In genomic region chr11:4068962-4069361, GRCh38 we compare ENCODE assay signal across 17 cellular contexts. TPM values are rescaled to one million over a fixed set of nuclear protein-coding genes. Genes with fewer than 3 reads are reported as not detected.
DNase-seq lines count a peak whose midpoint lies in the region; ATAC-seq and TF ChIP-seq lines count a peak whose summit lies in the region.
"Had no signal": no experiment of that assay in that cellular context is flagged by ENCODE, and none has a peak within 500 bp of the region (broad histone marks: within the 10 kb centered on the region; RNA-seq: fewer than 3 reads in every experiment).

No MANE protein-coding gene starts in this region.

- no peak overlapping the region for H2AFZ ChIP-seq in SK-N-SH (ENCODE audit: low read depth)

- no peaks in the 10 kb centered on the region for H4K20me1 ChIP-seq in SK-N-SH (ENCODE audit: insufficient read depth)

- no peaks in the 10 kb centered on the region for H3K27me3 Mint-ChIP-seq in activated naive CD8-positive, alpha-beta T cell treated with anti-CD3 and anti-CD28 coated beads, Interleukin-2, amount 50 U/mL, for 24 hours

- CTCF ChIA-PET in SK-N-SH (lab: Yijun Ruan, JAX), result interaction anchor here (1.1 to 13.1 kb wide), 3 partner anchors 23 to 217 kb away, joined by 3 to 636 read pairs (median 3); partner anchors contain the start of gene STIM1

- H3K4me2 ChIP-seq in SK-N-SH, result no peak overlapping the region

- H3K9me3 Mint-ChIP-seq in activated naive CD8-positive, alpha-beta T cell treated with anti-CD3 and anti-CD28 coated beads, Interleukin-2, amount 50 U/mL, for 24 hours, result no peaks in the 10 kb centered on the region
- H3K9me3 Mint-ChIP-seq: activated T-helper 2 cell treated with anti-CD3 and anti-CD28 coated beads, Interferon-gamma antibody, Interleukin-2, Interleukin-4, amounts not matched to agents 10 μg/mL and 5 μg/mL and 100 μg/mL, durations not matched to agents 14 hours and 24 hours and 36 hours; nephron progenitor cell had no signal

- peaks cover 4% of the 10 kb centered on the region for H3F3A ChIP-seq in SK-N-SH (replicated peaks; ENCODE audit: insufficient read depth)

- 73% methylated on average over 1 of the region's 1 CpG for WGBS in SK-N-SH (ENCODE audit: low lambda C conversion rate)

- POLR2A ChIA-PET in SK-N-SH (lab: Yijun Ruan, JAX), result no interaction called here

- peaks cover 60% of the 10 kb centered on the region for H3K4me1 Mint-ChIP-seq in activated naive CD8-positive, alpha-beta T cell treated with anti-CD3 and anti-CD28 coated beads, Interleukin-2, amount 50 U/mL, for 24 hours
- H3K4me1 Mint-ChIP-seq: nephron progenitor cell had no signal

- H3K36me3 ChIP-seq in SK-N-SH (replicated peaks in 1 of 2; ENCODE audit: control insufficient read depth in 1 of 2, insufficient read depth in 2 of 2, low read length in 1 of 2), result peaks cover 0 to 3% of the 10 kb centered on the region in 2 experiments
- H3K36me3 ChIP-seq in KOPT-K1 (ENCODE audit: insufficient read depth, low read length), result peaks cover 63% of the 10 kb centered on the region

- peaks cover 7% of the 10 kb centered on the region for H3K36me3 Mint-ChIP-seq in activated naive CD8-positive, alpha-beta T cell treated with anti-CD3 and anti-CD28 coated beads, Interleukin-2, amount 50 U/mL, for 24 hours (ENCODE audit: low read depth)

- no peaks in the 10 kb centered on the region for H3K79me2 ChIP-seq in SK-N-SH (ENCODE audit: insufficient read depth)

- no peak for TF ChIP-seq CTCF in SK-N-SH (IDR thresholded peaks at IDR 0.05)

- peak; percentile 21; the same call in 1 of the 3 replicates for ATAC-seq in SK-N-SH treated with all-trans-retinoic acid at 6 μM for 48 hours
- no peak for ATAC-seq in activated naive CD8-positive, alpha-beta T cell treated with anti-CD3 and anti-CD28 coated beads, Interleukin-2, amount 50 U/mL, for 24 hours
- ATAC-seq: left lobe of liver had no signal

- H3K9ac ChIP-seq in SK-N-SH, result no peak overlapping the region

- H3K27ac ChIP-seq in SK-N-SH (ENCODE audit: low read depth in 2 of 2, low read length in 1 of 2) (peak overlapping the region in 1 of 2 experiments; percentile 34; a peak in 1 of 4 replicates), KOPT-K1 (ENCODE audit: low read depth, low read length, poor library complexity, severe bottlenecking) (peak overlapping the region; percentile 18)
- H3K27ac ChIP-seq: tibial artery had no signal

- no peak for TF ChIP-seq EP300 in SK-N-SH (IDR thresholded peaks at IDR 0.05; ENCODE audit: borderline replicate concordance in 1 of 2, low read depth in 1 of 2, low read length in 1 of 2)

- peaks cover 5 to 31% of the 10 kb centered on the region in 2 experiments; a peak in 3 of 4 replicates for H3K4me1 ChIP-seq in SK-N-SH (ENCODE audit: control insufficient read depth in 1 of 2, insufficient read depth in 2 of 2, low read depth in 1 of 2, low read length in 1 of 2)

- no peak overlapping the region for H3K4me3 Mint-ChIP-seq in activated naive CD8-positive, alpha-beta T cell treated with anti-CD3 and anti-CD28 coated beads, Interleukin-2, amount 50 U/mL, for 24 hours
- H3K4me3 Mint-ChIP-seq: nephron progenitor cell had no signal

- H3K27ac Mint-ChIP-seq in activated naive CD8-positive, alpha-beta T cell treated with anti-CD3 and anti-CD28 coated beads, Interleukin-2, amount 50 U/mL, for 24 hours, result peak overlapping the region; percentile 17
- H3K27ac Mint-ChIP-seq: activated T-helper 2 cell treated with anti-CD3 and anti-CD28 coated beads, Interferon-gamma antibody, Interleukin-2, Interleukin-4, amounts not matched to agents 10 μg/mL and 5 μg/mL and 100 μg/mL, durations not matched to agents 14 hours and 24 hours and 36 hours; nephron progenitor cell had no signal

- no peaks in the 10 kb centered on the region for H3K9me2 ChIP-seq in SK-N-SH

- DNase-seq in SK-N-SH (no peak), pons (ENCODE audit: low spot score) (peak; percentile 35), activated gamma-delta T cell treated with Interleukin-2 at 50 U/mL for 16 hours (no peak), T-helper 9 cell (no peak)
- DNase-seq in activated naive CD8-positive, alpha-beta T cell treated with anti-CD3 and anti-CD28 coated beads, Interleukin-2, amount 50 U/mL, for 24 hours, result no peak
- DNase-seq in stimulated activated CD4-positive, alpha-beta T cell treated with anti-CD3 and anti-CD28 coated beads, Interleukin-4, amount 100 ng/mL, for 24 hours, result no peak
- DNase-seq: central memory CD4-positive, alpha-beta T cell; hippocampal formation; NCI-H2029; NCI-H748 treated with DMSO at 0.1 percent for 48 hours; nephron progenitor cell; tibial artery had no signal

- no peaks in the 10 kb centered on the region for H3K27me3 ChIP-seq in SK-N-SH (ENCODE audit: insufficient read depth)
- H3K27me3 ChIP-seq: tibial artery had no signal

- H3K9me3 ChIP-seq in SK-N-SH (no peaks in the 10 kb centered on the region), KOPT-K1 (ENCODE audit: insufficient read depth, low read length, poor library complexity, severe bottlenecking) (no peaks in the 10 kb centered on the region)
- H3K9me3 ChIP-seq: tibial artery had no signal

- no peak overlapping the region for H3K4me3 ChIP-seq in SK-N-SH (ENCODE audit: low read depth in 2 of 2, low read length in 1 of 2)
- H3K4me3 ChIP-seq: skin epidermis, tibial artery had no signal

- no peak for TF ChIP-seq RAD21 in SK-N-SH (IDR thresholded peaks at IDR 0.05; ENCODE audit: low read length)

TF ChIP-seq in SK-N-SH treated with all-trans-retinoic acid at 6 μM for 48 hours, 23 proteins besides CTCF, POLR2A, EP300 and RAD21 (continues in another document):
- TF ChIP-seq RARB (CRISPR knock-in tag; IDR thresholded peaks at IDR 0.05) (no peak), GLIS3 (CRISPR knock-in tag; IDR thresholded peaks at IDR 0.05) (no peak), ISL1 (CRISPR knock-in tag; IDR thresholded peaks at IDR 0.05) (no peak), TCF4 (CRISPR knock-in tag; IDR thresholded peaks at IDR 0.05; ENCODE audit: borderline replicate concordance) (no peak), ZC3H10 (CRISPR knock-in tag; IDR thresholded peaks at IDR 0.05) (no peak), ARNTL (CRISPR knock-in tag; IDR thresholded peaks at IDR 0.05; ENCODE audit: borderline replicate concordance, low read depth) (no peak), TSHZ2 (CRISPR knock-in tag; IDR thresholded peaks at IDR 0.05) (no peak), ZNF565 (CRISPR knock-in tag; conservative IDR thresholded peaks at IDR 0.05; ENCODE audit: low read depth) (no peak)

TF ChIP-seq in SK-N-SH, 30 proteins besides CTCF, POLR2A, EP300 and RAD21 (continues in another document):
- TF ChIP-seq GABPA (IDR thresholded peaks at IDR 0.05; ENCODE audit: low read depth) (no peak), SMC3 (IDR thresholded peaks at IDR 0.05; ENCODE audit: low read depth, low read length) (no peak), FOXJ3 (CRISPR knock-in tag; IDR thresholded peaks at IDR 0.05) (no peak), USF2 (IDR thresholded peaks at IDR 0.05; ENCODE audit: borderline replicate concordance, low read depth, low read length) (no peak), IRF3 (IDR thresholded peaks at IDR 0.05; ENCODE audit: low read depth, low read length) (no peak), REST (IDR thresholded peaks at IDR 0.05; ENCODE audit: low read depth, low read length) (no peak), GATA2 (CRISPR knock-in tag; IDR thresholded peaks at IDR 0.05) (no peak), NFIC (IDR thresholded peaks at IDR 0.05; ENCODE audit: borderline replicate concordance) (no peak), RCOR1 (IDR thresholded peaks at IDR 0.05; ENCODE audit: low read length) (no peak)

RNA-seq across cellular contexts. Expression of gene RRM1, which starts 25.6 kb away (rescaled TPM):
- 28.2 and 31.6 TPM in 2 replicates for polyA plus RNA-seq in SK-N-SH (2012; rRNA removed)
- 38.5 and 38.8 TPM in 2 replicates for polyA plus RNA-seq in SK-N-SH (2012; cell fraction: cytosol; rRNA removed)
- polyA plus RNA-seq in SK-N-SH (2012; cell fraction: nucleus; rRNA removed), result 16.0 and 32.7 TPM in 2 replicates
